Comparison of ENCODE assay signal across 8 cellular contexts in the genomic region with DNA sequence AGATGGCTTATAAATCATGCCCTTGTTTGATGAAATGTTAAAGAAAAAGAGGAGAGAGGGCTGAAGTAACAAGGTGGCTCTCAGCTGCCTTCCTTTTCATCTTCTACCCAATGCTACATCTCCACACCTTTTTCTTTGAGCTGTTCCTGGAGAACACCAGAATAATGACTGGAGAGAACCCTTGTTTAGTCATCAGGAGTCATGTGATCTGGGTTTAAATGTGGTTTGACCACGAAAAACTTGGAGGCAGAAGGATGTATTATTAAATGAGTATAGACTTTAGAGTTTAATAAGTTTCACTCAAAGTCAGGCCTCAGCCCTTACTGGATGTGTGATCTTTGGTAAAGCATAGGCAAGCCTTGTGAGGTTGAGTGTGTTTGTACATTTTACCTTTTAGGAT.
DNase-seq lines count a peak whose midpoint lies in the region; ATAC-seq and TF ChIP-seq lines count a peak whose summit lies in the region.
"Had no signal": no experiment of that assay in that cellular context is flagged by ENCODE, and none has a peak within 500 bp of the region (broad histone marks: within the 10 kb centered on the region; RNA-seq: fewer than 3 reads in every experiment).

No MANE protein-coding gene starts in this region.

- peaks cover 0 to 1% (median 0%) of the 10 kb centered on the region in 11 donors for H3K9me3 Mint-ChIP-seq in naive thymus-derived CD4-positive, alpha-beta T cell

- H3K4me1 ChIP-seq in naive thymus-derived CD4-positive, alpha-beta T cell (ENCODE audit: control insufficient read depth in 2 of 2, insufficient read depth in 2 of 2, low read length in 2 of 2): peaks cover 7 to 17% of the 10 kb centered on the region in 2 donors
- H3K4me1 ChIP-seq in tibial artery: no peaks in the 10 kb centered on the region

- peaks cover 23% of the 10 kb centered on the region for H3K4me1 Mint-ChIP-seq in T-helper 17 cell
- H3K4me1 Mint-ChIP-seq in naive thymus-derived CD4-positive, alpha-beta T cell: peaks cover 13 to 36% (median 23%) of the 10 kb centered on the region in 7 donors

- TF ChIP-seq CTCF in tibial artery (IDR thresholded peaks at IDR 0.05): no peak

- POLR2A ChIA-PET in naive thymus-derived CD4-positive, alpha-beta T cell (lab: Charles Lee): no interaction called here

- peak; percentile 2 for ATAC-seq in GM18858 (IDR thresholded peaks at IDR 0.05; ENCODE audit: unreplicated experiment)
- peak; percentile 20 for ATAC-seq in HG02970 (IDR thresholded peaks at IDR 0.05; ENCODE audit: low FRiP score, unreplicated experiment)
- ATAC-seq in T-helper 17 cell: peak; percentile 45
- peak; percentile 27 for ATAC-seq in naive thymus-derived CD4-positive, alpha-beta T cell
- no peak for ATAC-seq in GM21360 (IDR thresholded peaks at IDR 0.05; ENCODE audit: unreplicated experiment)

- no peaks in the 10 kb centered on the region for H3K27me3 ChIP-seq in naive thymus-derived CD4-positive, alpha-beta T cell (ENCODE audit: control insufficient read depth in 2 of 2, insufficient read depth in 2 of 2, low read length in 2 of 2)
- H3K27me3 ChIP-seq in tibial artery: no peaks in the 10 kb centered on the region

- peak overlapping the region; percentile 85 for H3K4me3 Mint-ChIP-seq in T-helper 17 cell
- peak overlapping the region in 9 of 10 donors; percentile 25 to 77 (median 46) for H3K4me3 Mint-ChIP-seq in naive thymus-derived CD4-positive, alpha-beta T cell

- peak overlapping the region; percentile 93 for H3K27ac Mint-ChIP-seq in T-helper 17 cell
- H3K27ac Mint-ChIP-seq in naive thymus-derived CD4-positive, alpha-beta T cell: peak overlapping the region; percentile 3 to 85 (median 52)

- intact Hi-C loops in naive thymus-derived CD4-positive, alpha-beta T cell (cut with micrococcal nuclease): loop anchor here (1.0 to 10.0 kb wide), 6 partner anchors 63 to 370 kb away; no protein-coding TSS in a partner anchor
- intact Hi-C loops in tibial artery (cut with DNase I; ENCODE audit: low total_unique reads): no loop called here

- H3K36me3 ChIP-seq in naive thymus-derived CD4-positive, alpha-beta T cell (ENCODE audit: control insufficient read depth in 2 of 3, insufficient read depth in 3 of 3, low read length in 3 of 3): no peaks in the 10 kb centered on the region
- H3K36me3 ChIP-seq in tibial artery: no peaks in the 10 kb centered on the region
- H3K36me3 ChIP-seq: prostate gland had no signal

- H3K36me3 Mint-ChIP-seq in T-helper 17 cell (ENCODE audit: low read depth): no peaks in the 10 kb centered on the region
- H3K36me3 Mint-ChIP-seq in naive thymus-derived CD4-positive, alpha-beta T cell: no peaks in the 10 kb centered on the region

- H3K9me3 ChIP-seq in T-helper 17 cell (ENCODE audit: control insufficient read depth, low read length, poor library complexity, severe bottlenecking): no peaks in the 10 kb centered on the region
- H3K9me3 ChIP-seq in naive thymus-derived CD4-positive, alpha-beta T cell (ENCODE audit: control insufficient read depth in 2 of 3, low read length in 3 of 3): no peaks in the 10 kb centered on the region
- H3K9me3 ChIP-seq in tibial artery: no peaks in the 10 kb centered on the region
- H3K9me3 ChIP-seq: prostate gland had no signal

- H3K4me3 ChIP-seq in naive thymus-derived CD4-positive, alpha-beta T cell (ENCODE audit: low read length): peak overlapping the region; percentile 7
- H3K4me3 ChIP-seq in tibial artery: no peak overlapping the region
- H3K4me3 ChIP-seq: prostate gland had no signal

- no peak overlapping the region for H3K27ac ChIP-seq in naive thymus-derived CD4-positive, alpha-beta T cell (ENCODE audit: low read depth, low read length)
- no peak overlapping the region for H3K27ac ChIP-seq in tibial artery
- H3K27ac ChIP-seq: prostate gland had no signal

- H3K27me3 Mint-ChIP-seq in T-helper 17 cell: no peaks in the 10 kb centered on the region
- peaks cover 0 to 12% (median 0%) of the 10 kb centered on the region in 5 donors for H3K27me3 Mint-ChIP-seq in naive thymus-derived CD4-positive, alpha-beta T cell

- CTCF ChIA-PET in naive thymus-derived CD4-positive, alpha-beta T cell (lab: Charles Lee): no interaction called here

- DNase-seq in T-helper 17 cell (no peak), tibial artery (no peak), SW 1271 (lab: John Stamatoyannopoulos, UW) (no peak)
- no peak for DNase-seq in naive thymus-derived CD4-positive, alpha-beta T cell
